In the genomic region with DNA sequence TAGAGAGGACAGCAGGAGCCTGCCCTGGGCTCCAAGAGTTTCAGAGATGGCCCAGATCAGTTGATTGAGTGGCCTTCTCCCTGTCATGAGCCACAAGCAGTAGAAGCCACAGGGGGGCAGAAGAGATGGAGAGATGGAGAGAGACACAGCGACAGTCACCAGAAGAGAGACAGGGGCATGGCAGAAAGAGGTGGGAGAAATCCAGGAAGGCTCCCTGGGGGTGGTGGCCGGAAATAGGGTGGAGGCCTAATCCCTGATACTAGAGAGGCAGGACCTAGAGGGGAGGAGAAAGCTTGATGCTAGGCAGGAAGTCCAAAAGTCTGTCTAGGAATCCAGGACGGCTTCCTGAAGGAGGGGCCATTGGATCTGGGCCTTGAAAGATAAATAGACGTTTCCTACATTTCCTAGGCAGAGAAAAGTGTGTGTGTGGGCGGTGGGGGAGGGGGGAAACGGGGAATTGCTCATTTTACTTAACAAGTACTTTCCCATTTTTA, we compare ENCODE assay signal across 1 cellular context.
TF ChIP-seq lines count a peak whose summit lies in the region.

No MANE protein-coding gene starts in this region.

TF ChIP-seq in K562, 482 proteins besides CTCF, POLR2A, EP300 and RAD21 (continued from another document and continues in another):
- TF ChIP-seq, protein P1, sequence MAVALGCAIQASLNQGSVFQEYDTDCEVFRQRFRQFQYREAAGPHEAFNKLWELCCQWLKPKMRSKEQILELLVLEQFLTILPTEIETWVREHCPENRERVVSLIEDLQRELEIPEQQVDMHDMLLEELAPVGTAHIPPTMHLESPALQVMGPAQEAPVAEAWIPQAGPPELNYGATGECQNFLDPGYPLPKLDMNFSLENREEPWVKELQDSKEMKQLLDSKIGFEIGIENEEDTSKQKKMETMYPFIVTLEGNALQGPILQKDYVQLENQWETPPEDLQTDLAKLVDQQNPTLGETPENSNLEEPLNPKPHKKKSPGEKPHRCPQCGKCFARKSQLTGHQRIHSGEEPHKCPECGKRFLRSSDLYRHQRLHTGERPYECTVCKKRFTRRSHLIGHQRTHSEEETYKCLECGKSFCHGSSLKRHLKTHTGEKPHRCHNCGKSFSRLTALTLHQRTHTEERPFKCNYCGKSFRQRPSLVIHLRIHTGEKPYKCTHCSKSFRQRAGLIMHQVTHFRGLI (CRISPR knock-in tag; IDR thresholded peaks at IDR 0.05): no peak
- TF ChIP-seq ZNF174 (CRISPR knock-in tag; IDR thresholded peaks at IDR 0.05) (no peak), ELF4 (CRISPR knock-in tag; IDR thresholded peaks at IDR 0.05) (no peak), ZNF143 (CRISPR knock-in tag; IDR thresholded peaks at IDR 0.05) (no peak), MYC (IDR thresholded peaks at IDR 0.05; ENCODE audit: low read depth, low read length) (0 out of 2 replicates have a peak, but pooled peaks have one; percentile 15), MYC (CRISPR knock-in tag; IDR thresholded peaks at IDR 0.05; ENCODE audit: borderline replicate concordance, low read depth) (no peak), XRCC4 (IDR thresholded peaks at IDR 0.05; ENCODE audit: extremely low read depth, insufficient read depth, insufficient read length) (no peak), ILF3 (IDR thresholded peaks at IDR 0.05; ENCODE audit: borderline replicate concordance) (no peak), ZNF12 (CRISPR knock-in tag; IDR thresholded peaks at IDR 0.05) (0 out of 2 replicates have a peak, but pooled peaks have one; percentile 65), ZSCAN32 (CRISPR knock-in tag; IDR thresholded peaks at IDR 0.05) (no peak), SMARCB1 (IDR thresholded peaks at IDR 0.05; ENCODE audit: insufficient read length, low read depth) (no peak), ERF (CRISPR knock-in tag; IDR thresholded peaks at IDR 0.05) (no peak), MAFF (IDR thresholded peaks at IDR 0.05; ENCODE audit: low read length) (no peak), SNIP1 (IDR thresholded peaks at IDR 0.05; ENCODE audit: low read depth) (no peak), RBM34 (IDR thresholded peaks at IDR 0.05; ENCODE audit: borderline replicate concordance, insufficient read depth, low read length) (no peak), SMC3 (conservative IDR thresholded peaks at IDR 0.05; ENCODE audit: insufficient read depth, low read depth, low read length) (peak; percentile 51), PHF20 (IDR thresholded peaks at IDR 0.05; ENCODE audit: partially characterized antibody) (peak; percentile 74), STAG1 (CRISPR knock-in tag; IDR thresholded peaks at IDR 0.05; ENCODE audit: borderline replicate concordance) (no peak), MTF1 (CRISPR knock-in tag; IDR thresholded peaks at IDR 0.05; ENCODE audit: borderline replicate concordance) (no peak), NFATC3 (IDR thresholded peaks at IDR 0.05) (no peak), ZNF77 (CRISPR knock-in tag; IDR thresholded peaks at IDR 0.05) (no peak), SIRT6 (IDR thresholded peaks at IDR 0.05; ENCODE audit: low read depth, low read length) (no peak), NFRKB (IDR thresholded peaks at IDR 0.05; ENCODE audit: low read depth) (no peak), ZC3H8 (IDR thresholded peaks at IDR 0.05) (no peak), ZNF551 (CRISPR knock-in tag; IDR thresholded peaks at IDR 0.05) (no peak)
- TF ChIP-seq, protein P2, sequence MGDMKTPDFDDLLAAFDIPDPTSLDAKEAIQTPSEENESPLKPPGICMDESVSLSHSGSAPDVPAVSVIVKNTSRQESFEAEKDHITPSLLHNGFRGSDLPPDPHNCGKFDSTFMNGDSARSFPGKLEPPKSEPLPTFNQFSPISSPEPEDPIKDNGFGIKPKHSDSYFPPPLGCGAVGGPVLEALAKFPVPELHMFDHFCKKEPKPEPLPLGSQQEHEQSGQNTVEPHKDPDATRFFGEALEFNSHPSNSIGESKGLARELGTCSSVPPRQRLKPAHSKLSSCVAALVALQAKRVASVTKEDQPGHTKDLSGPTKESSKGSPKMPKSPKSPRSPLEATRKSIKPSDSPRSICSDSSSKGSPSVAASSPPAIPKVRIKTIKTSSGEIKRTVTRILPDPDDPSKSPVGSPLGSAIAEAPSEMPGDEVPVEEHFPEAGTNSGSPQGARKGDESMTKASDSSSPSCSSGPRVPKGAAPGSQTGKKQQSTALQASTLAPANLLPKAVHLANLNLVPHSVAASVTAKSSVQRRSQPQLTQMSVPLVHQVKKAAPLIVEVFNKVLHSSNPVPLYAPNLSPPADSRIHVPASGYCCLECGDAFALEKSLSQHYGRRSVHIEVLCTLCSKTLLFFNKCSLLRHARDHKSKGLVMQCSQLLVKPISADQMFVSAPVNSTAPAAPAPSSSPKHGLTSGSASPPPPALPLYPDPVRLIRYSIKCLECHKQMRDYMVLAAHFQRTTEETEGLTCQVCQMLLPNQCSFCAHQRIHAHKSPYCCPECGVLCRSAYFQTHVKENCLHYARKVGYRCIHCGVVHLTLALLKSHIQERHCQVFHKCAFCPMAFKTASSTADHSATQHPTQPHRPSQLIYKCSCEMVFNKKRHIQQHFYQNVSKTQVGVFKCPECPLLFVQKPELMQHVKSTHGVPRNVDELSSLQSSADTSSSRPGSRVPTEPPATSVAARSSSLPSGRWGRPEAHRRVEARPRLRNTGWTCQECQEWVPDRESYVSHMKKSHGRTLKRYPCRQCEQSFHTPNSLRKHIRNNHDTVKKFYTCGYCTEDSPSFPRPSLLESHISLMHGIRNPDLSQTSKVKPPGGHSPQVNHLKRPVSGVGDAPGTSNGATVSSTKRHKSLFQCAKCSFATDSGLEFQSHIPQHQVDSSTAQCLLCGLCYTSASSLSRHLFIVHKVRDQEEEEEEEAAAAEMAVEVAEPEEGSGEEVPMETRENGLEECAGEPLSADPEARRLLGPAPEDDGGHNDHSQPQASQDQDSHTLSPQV (IDR thresholded peaks at IDR 0.05): no peak
- TF ChIP-seq, protein P3, sequence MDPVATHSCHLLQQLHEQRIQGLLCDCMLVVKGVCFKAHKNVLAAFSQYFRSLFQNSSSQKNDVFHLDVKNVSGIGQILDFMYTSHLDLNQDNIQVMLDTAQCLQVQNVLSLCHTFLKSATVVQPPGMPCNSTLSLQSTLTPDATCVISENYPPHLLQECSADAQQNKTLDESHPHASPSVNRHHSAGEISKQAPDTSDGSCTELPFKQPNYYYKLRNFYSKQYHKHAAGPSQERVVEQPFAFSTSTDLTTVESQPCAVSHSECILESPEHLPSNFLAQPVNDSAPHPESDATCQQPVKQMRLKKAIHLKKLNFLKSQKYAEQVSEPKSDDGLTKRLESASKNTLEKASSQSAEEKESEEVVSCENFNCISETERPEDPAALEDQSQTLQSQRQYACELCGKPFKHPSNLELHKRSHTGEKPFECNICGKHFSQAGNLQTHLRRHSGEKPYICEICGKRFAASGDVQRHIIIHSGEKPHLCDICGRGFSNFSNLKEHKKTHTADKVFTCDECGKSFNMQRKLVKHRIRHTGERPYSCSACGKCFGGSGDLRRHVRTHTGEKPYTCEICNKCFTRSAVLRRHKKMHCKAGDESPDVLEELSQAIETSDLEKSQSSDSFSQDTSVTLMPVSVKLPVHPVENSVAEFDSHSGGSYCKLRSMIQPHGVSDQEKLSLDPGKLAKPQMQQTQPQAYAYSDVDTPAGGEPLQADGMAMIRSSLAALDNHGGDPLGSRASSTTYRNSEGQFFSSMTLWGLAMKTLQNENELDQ (CRISPR knock-in tag; IDR thresholded peaks at IDR 0.05; ENCODE audit: borderline replicate concordance): no peak
- TF ChIP-seq, protein P4, sequence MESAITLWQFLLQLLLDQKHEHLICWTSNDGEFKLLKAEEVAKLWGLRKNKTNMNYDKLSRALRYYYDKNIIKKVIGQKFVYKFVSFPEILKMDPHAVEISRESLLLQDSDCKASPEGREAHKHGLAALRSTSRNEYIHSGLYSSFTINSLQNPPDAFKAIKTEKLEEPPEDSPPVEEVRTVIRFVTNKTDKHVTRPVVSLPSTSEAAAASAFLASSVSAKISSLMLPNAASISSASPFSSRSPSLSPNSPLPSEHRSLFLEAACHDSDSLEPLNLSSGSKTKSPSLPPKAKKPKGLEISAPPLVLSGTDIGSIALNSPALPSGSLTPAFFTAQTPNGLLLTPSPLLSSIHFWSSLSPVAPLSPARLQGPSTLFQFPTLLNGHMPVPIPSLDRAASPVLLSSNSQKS (CRISPR knock-in tag; IDR thresholded peaks at IDR 0.05): no peak
- TF ChIP-seq, protein P5, sequence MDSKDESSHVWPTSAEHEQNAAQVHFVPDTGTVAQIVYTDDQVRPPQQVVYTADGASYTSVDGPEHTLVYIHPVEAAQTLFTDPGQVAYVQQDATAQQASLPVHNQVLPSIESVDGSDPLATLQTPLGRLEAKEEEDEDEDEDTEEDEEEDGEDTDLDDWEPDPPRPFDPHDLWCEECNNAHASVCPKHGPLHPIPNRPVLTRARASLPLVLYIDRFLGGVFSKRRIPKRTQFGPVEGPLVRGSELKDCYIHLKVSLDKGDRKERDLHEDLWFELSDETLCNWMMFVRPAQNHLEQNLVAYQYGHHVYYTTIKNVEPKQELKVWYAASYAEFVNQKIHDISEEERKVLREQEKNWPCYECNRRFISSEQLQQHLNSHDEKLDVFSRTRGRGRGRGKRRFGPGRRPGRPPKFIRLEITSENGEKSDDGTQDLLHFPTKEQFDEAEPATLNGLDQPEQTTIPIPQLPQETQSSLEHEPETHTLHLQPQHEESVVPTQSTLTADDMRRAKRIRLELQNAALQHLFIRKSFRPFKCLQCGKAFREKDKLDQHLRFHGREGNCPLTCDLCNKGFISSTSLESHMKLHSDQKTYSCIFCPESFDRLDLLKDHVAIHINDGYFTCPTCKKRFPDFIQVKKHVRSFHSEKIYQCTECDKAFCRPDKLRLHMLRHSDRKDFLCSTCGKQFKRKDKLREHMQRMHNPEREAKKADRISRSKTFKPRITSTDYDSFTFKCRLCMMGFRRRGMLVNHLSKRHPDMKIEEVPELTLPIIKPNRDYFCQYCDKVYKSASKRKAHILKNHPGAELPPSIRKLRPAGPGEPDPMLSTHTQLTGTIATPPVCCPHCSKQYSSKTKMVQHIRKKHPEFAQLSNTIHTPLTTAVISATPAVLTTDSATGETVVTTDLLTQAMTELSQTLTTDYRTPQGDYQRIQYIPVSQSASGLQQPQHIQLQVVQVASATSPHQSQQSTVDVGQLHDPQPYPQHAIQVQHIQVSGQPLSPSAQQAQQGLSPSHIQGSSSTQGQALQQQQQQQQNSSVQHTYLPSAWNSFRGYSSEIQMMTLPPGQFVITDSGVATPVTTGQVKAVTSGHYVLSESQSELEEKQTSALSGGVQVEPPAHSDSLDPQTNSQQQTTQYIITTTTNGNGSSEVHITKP (IDR thresholded peaks at IDR 0.05; ENCODE audit: partially characterized antibody): no peak
- TF ChIP-seq, protein P6, sequence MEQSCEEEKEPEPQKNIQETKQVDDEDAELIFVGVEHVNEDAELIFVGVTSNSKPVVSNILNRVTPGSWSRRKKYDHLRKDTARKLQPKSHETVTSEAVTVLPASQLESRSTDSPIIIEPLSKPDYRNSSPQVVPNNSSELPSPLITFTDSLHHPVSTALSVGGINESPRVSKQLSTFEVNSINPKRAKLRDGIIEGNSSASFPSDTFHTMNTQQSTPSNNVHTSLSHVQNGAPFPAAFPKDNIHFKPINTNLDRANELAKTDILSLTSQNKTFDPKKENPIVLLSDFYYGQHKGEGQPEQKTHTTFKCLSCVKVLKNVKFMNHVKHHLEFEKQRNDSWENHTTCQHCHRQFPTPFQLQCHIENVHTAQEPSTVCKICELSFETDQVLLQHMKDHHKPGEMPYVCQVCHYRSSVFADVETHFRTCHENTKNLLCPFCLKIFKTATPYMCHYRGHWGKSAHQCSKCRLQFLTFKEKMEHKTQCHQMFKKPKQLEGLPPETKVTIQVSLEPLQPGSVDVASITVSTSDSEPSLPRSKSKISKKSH (CRISPR knock-in tag; IDR thresholded peaks at IDR 0.05): no peak
- TF ChIP-seq, protein P7, sequence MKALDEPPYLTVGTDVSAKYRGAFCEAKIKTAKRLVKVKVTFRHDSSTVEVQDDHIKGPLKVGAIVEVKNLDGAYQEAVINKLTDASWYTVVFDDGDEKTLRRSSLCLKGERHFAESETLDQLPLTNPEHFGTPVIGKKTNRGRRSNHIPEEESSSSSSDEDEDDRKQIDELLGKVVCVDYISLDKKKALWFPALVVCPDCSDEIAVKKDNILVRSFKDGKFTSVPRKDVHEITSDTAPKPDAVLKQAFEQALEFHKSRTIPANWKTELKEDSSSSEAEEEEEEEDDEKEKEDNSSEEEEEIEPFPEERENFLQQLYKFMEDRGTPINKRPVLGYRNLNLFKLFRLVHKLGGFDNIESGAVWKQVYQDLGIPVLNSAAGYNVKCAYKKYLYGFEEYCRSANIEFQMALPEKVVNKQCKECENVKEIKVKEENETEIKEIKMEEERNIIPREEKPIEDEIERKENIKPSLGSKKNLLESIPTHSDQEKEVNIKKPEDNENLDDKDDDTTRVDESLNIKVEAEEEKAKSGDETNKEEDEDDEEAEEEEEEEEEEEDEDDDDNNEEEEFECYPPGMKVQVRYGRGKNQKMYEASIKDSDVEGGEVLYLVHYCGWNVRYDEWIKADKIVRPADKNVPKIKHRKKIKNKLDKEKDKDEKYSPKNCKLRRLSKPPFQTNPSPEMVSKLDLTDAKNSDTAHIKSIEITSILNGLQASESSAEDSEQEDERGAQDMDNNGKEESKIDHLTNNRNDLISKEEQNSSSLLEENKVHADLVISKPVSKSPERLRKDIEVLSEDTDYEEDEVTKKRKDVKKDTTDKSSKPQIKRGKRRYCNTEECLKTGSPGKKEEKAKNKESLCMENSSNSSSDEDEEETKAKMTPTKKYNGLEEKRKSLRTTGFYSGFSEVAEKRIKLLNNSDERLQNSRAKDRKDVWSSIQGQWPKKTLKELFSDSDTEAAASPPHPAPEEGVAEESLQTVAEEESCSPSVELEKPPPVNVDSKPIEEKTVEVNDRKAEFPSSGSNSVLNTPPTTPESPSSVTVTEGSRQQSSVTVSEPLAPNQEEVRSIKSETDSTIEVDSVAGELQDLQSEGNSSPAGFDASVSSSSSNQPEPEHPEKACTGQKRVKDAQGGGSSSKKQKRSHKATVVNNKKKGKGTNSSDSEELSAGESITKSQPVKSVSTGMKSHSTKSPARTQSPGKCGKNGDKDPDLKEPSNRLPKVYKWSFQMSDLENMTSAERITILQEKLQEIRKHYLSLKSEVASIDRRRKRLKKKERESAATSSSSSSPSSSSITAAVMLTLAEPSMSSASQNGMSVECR (CRISPR knock-in tag; IDR thresholded peaks at IDR 0.05): no peak
- TF ChIP-seq, protein P8, sequence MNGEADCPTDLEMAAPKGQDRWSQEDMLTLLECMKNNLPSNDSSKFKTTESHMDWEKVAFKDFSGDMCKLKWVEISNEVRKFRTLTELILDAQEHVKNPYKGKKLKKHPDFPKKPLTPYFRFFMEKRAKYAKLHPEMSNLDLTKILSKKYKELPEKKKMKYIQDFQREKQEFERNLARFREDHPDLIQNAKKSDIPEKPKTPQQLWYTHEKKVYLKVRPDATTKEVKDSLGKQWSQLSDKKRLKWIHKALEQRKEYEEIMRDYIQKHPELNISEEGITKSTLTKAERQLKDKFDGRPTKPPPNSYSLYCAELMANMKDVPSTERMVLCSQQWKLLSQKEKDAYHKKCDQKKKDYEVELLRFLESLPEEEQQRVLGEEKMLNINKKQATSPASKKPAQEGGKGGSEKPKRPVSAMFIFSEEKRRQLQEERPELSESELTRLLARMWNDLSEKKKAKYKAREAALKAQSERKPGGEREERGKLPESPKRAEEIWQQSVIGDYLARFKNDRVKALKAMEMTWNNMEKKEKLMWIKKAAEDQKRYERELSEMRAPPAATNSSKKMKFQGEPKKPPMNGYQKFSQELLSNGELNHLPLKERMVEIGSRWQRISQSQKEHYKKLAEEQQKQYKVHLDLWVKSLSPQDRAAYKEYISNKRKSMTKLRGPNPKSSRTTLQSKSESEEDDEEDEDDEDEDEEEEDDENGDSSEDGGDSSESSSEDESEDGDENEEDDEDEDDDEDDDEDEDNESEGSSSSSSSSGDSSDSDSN (IDR thresholded peaks at IDR 0.05; ENCODE audit: borderline replicate concordance in 1 of 2, low read depth in 2 of 2, low read length in 2 of 2): no peak
- TF ChIP-seq, protein P9, sequence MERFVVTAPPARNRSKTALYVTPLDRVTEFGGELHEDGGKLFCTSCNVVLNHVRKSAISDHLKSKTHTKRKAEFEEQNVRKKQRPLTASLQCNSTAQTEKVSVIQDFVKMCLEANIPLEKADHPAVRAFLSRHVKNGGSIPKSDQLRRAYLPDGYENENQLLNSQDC (CRISPR knock-in tag; IDR thresholded peaks at IDR 0.05): no peak
